4 cellular contexts compared by ENCODE assay signal in the genomic region with DNA sequence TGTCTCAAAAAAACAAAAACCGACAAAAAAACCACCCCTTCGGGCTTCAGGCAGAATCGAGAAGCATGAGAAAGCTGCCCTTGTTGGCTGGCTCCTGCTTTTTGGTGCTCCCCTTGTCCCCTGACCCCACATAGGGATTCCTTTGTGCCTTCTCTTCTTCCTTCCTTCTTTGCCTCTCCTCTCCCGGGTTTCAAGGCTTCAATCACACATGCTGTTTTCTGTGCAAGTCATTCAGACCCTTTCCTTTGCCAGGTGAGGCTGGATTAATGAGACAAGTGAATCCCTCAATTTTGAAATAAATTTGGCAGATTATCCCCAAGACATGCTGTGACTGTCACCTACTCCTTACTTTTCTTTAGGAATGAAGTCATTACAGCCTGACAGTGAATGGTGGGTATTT.
"Had no signal": no experiment of that assay in that cellular context is flagged by ENCODE, and none has a peak within 500 bp of the region (broad histone marks: within the 10 kb centered on the region; RNA-seq: fewer than 3 reads in every experiment).

No MANE protein-coding gene starts in this region.

- H3K4me3 ChIP-seq: GM23338 had no signal

- H3K4me2 ChIP-seq: GM23338 had no signal

- H3K4me3 Mint-ChIP-seq: GM23338, H9 had no signal

- H2AFZ ChIP-seq: GM23338 had no signal

- DNase-seq: H9, HCEC 1CT, IMR-90 had no signal

- H3K27ac Mint-ChIP-seq: GM23338, H9 had no signal
